ENCODE assay signal across 9 cellular contexts in genomic region chr10:101310528-101311439, GRCh38. TPM values are rescaled to one million over a fixed set of nuclear protein-coding genes. Genes with fewer than 3 reads are reported as not detected.
A peak's percentile ranks its signal among the peaks of the same experiment; 100 is the strongest.
DNase-seq lines count a peak whose midpoint lies in the region; ATAC-seq, FAIRE-seq and TF ChIP-seq lines count a peak whose summit lies in the region.
"Had no signal": no experiment of that assay in that cellular context is flagged by ENCODE, and none has a peak within 500 bp of the region (broad histone marks: within the 10 kb centered on the region; RNA-seq: fewer than 3 reads in every experiment).

No MANE protein-coding gene starts in this region.

- peak; percentile 25 for DNase-seq in activated CD4-positive, alpha-beta T cell treated with anti-CD3 and anti-CD28 coated beads for 48 hours
- no peak for DNase-seq in activated CD4-positive, alpha-beta T cell treated with anti-CD3 and anti-CD28 coated beads, Interleukin-2, amount 50 U/mL, for 4 hours
- peak in 1 of 2 donors; percentile 60 for DNase-seq in breast epithelium (ENCODE audit: low spot score in 2 of 2)
- no peak for DNase-seq in kidney
- DNase-seq in DMS79 treated with DMSO at 0.1 percent for 48 hours (lab: John Stamatoyannopoulos, UW): no peak
- no peak for DNase-seq in OCI-M1 (lab: John Stamatoyannopoulos, UW)

- H3K36me3 ChIP-seq in breast epithelium (no peaks in the 10 kb centered on the region), kidney (ENCODE audit: control insufficient read depth in 1 of 2, insufficient read depth in 2 of 2, low read length in 2 of 2) (no peaks in the 10 kb centered on the region)

- no peak for FAIRE-seq in kidney (lab: Jason Lieb, UNC)

- H3K4me3 Mint-ChIP-seq in stimulated activated naive CD8-positive, alpha-beta T cell treated with anti-CD3 and anti-CD28 coated beads, Interleukin-15, Interleukin-2, amounts not matched to agents 100 ng/mL and 50 ng/mL, for 24 hours: peak overlapping the region; percentile 10

- H3K4me1 Mint-ChIP-seq in stimulated activated naive CD8-positive, alpha-beta T cell treated with anti-CD3 and anti-CD28 coated beads, Interleukin-15, Interleukin-2, amounts not matched to agents 100 ng/mL and 50 ng/mL, for 24 hours (ENCODE audit: low read depth): peaks cover 8% of the 10 kb centered on the region

- intact Hi-C loops in breast epithelium (cut with DNase I; ENCODE audit: low total_unique reads): no loop called here
- intact Hi-C loops in kidney (cut with DNase I): no loop called here

- H3K4me1 ChIP-seq in breast epithelium: no peaks in the 10 kb centered on the region
- peaks cover 4 to 7% of the 10 kb centered on the region in 2 donors for H3K4me1 ChIP-seq in kidney (ENCODE audit: control insufficient read depth in 1 of 2, insufficient read depth in 1 of 2, low read depth in 1 of 2, low read length in 2 of 2)

- TF ChIP-seq CTCF in breast epithelium (IDR thresholded peaks at IDR 0.05): no peak
- TF ChIP-seq CTCF in kidney (IDR thresholded peaks at IDR 0.05; ENCODE audit: borderline replicate concordance, extremely low read depth, insufficient read depth): no peak

- no peak for TF ChIP-seq POLR2A in breast epithelium (IDR thresholded peaks at IDR 0.05)

- H3K27me3 Mint-ChIP-seq in stimulated activated naive CD8-positive, alpha-beta T cell treated with anti-CD3 and anti-CD28 coated beads, Interleukin-15, Interleukin-2, amounts not matched to agents 100 ng/mL and 50 ng/mL, for 24 hours: peaks cover 58% of the 10 kb centered on the region

- no peaks in the 10 kb centered on the region for H3K36me3 Mint-ChIP-seq in stimulated activated naive CD8-positive, alpha-beta T cell treated with anti-CD3 and anti-CD28 coated beads, Interleukin-15, Interleukin-2, amounts not matched to agents 100 ng/mL and 50 ng/mL, for 24 hours (ENCODE audit: low read depth)
- H3K36me3 Mint-ChIP-seq: IgD-negative memory B cell had no signal

- no peak overlapping the region for H3K27ac ChIP-seq in breast epithelium
- no peak overlapping the region for H3K27ac ChIP-seq in kidney (ENCODE audit: low read depth in 2 of 2, low read length in 2 of 2)

- no peak overlapping the region for H3K27ac Mint-ChIP-seq in stimulated activated naive CD8-positive, alpha-beta T cell treated with anti-CD3 and anti-CD28 coated beads, Interleukin-15, Interleukin-2, amounts not matched to agents 100 ng/mL and 50 ng/mL, for 24 hours
- H3K27ac Mint-ChIP-seq: IgD-negative memory B cell had no signal

- no peak for ATAC-seq in GM18909 (IDR thresholded peaks at IDR 0.05; ENCODE audit: poor library complexity, unreplicated experiment)

- peak overlapping the region in 1 of 2 donors; percentile 26 for H3K9ac ChIP-seq in kidney (ENCODE audit: low read length in 2 of 2)

- no peaks in the 10 kb centered on the region for H3K9me3 Mint-ChIP-seq in stimulated activated naive CD8-positive, alpha-beta T cell treated with anti-CD3 and anti-CD28 coated beads, Interleukin-15, Interleukin-2, amounts not matched to agents 100 ng/mL and 50 ng/mL, for 24 hours

- H3K9me3 ChIP-seq in breast epithelium (no peaks in the 10 kb centered on the region), kidney (ENCODE audit: control insufficient read depth in 1 of 2, low read length in 2 of 2) (no peaks in the 10 kb centered on the region)

- peak overlapping the region in 2 of 3 donors; percentile 24 to 53 for H3K4me3 ChIP-seq in breast epithelium
- H3K4me3 ChIP-seq in kidney (ENCODE audit: low read length in 2 of 2): peak overlapping the region; percentile 46 to 59

- peaks cover 0 to 17% of the 10 kb centered on the region in 2 donors for H3K27me3 ChIP-seq in breast epithelium

RNA-seq across cellular contexts. Expression of gene BTRC, which starts 43.2 kb away (rescaled TPM):
- total RNA-seq in breast epithelium (10 to 100 TPM; 13.4 to 24.3 (median 15.1) TPM), kidney (18.0 TPM)
- polyA plus RNA-seq in kidney (ENCODE audit: insufficient read depth, low read depth, low replicate concordance): 6.7 TPM
